ENCODE assay signal across 16 cellular contexts in genomic region chr7:33444501-33444900, GRCh38.
DNase-seq lines count a peak whose midpoint lies in the region; ATAC-seq and TF ChIP-seq lines count a peak whose summit lies in the region.
"Had no signal": no experiment of that assay in that cellular context is flagged by ENCODE, and none has a peak within 500 bp of the region (broad histone marks: within the 10 kb centered on the region; RNA-seq: fewer than 3 reads in every experiment).

No MANE protein-coding gene starts in this region.

- TF ChIP-seq CTCF in fibroblast of pulmonary artery (IDR thresholded peaks at IDR 0.05; ENCODE audit: low read length, missing control alignments) (no peak), psoas muscle (IDR thresholded peaks at IDR 0.05) (no peak), mesothelial cell of epicardium (IDR thresholded peaks at IDR 0.05; ENCODE audit: unreplicated experiment) (no peak)

- no peak overlapping the region for H3K27ac ChIP-seq in GM23248
- H3K27ac ChIP-seq in psoas muscle, result no peak overlapping the region
- H3K27ac ChIP-seq: BLaER1 treated with 17β-estradiol and CSF1 and Interleukin-3, amounts not matched to agents 10 nM and 100 nM had no signal

- WGBS in GM23248 (ENCODE audit: low coverage in 1 of 2, low lambda C conversion rate in 2 of 2, missing lambda C conversion rate in 2 of 2), 2 experiments, result 35 to 37% methylated on average over 4 of the region's 4 CpGs
- WGBS in psoas muscle, 3 donors, result 28 to 34% (median 31%) methylated on average over 4 of the region's 4 CpGs

- H3K27ac Mint-ChIP-seq in mesothelial cell of epicardium, result no peak overlapping the region
- H3K27ac Mint-ChIP-seq: activated naive CD8-positive, alpha-beta T cell treated with anti-CD3 and anti-CD28 coated beads, Interleukin-2, amount 50 U/mL, for 24 hours; activated T-helper 1 cell treated with anti-CD3 and anti-CD28 coated beads, Interleukin-12 subunit alpha, Interleukin-12 subunit beta, Interleukin-2, Interleukin-4 antibody, amounts not matched to agents 30 ng/mL and 10 ng/mL and 1 ng/mL, durations not matched to agents 14 hours and 24 hours and 36 hours; stimulated activated memory B cell treated with anti-CD40 and anti-IgM and Interleukin-4, amounts not matched to agents 10 μg/mL and 1 μg/mL and 100 μg/mL, for 72 hours; T-cell had no signal

- H3K27me3 ChIP-seq in GM23248 (replicated peaks; ENCODE audit: insufficient read depth) (no peaks in the 10 kb centered on the region), psoas muscle (ENCODE audit: insufficient read depth in 3 of 3, low read length in 2 of 3) (no peaks in the 10 kb centered on the region)
- H3K27me3 ChIP-seq: BLaER1 treated with 17β-estradiol and CSF1 and Interleukin-3, amounts not matched to agents 10 nM and 100 nM; spleen had no signal

- H3K9me3 ChIP-seq in GM23248 (ENCODE audit: low read depth) (no peaks in the 10 kb centered on the region), psoas muscle (no peaks in the 10 kb centered on the region)
- H3K9me3 ChIP-seq: BLaER1 treated with 17β-estradiol and CSF1 and Interleukin-3, amounts not matched to agents 10 nM and 100 nM; spleen had no signal

- intact Hi-C loops in psoas muscle (cut with DNase I), result no loop called here

- peaks cover 11% of the 10 kb centered on the region for H3K4me1 Mint-ChIP-seq in mesothelial cell of epicardium
- H3K4me1 Mint-ChIP-seq in activated T-cell treated with anti-CD3 and anti-CD28 coated beads, Interleukin-2, amount 50 U/mL, for 4 hours (ENCODE audit: low read depth), result peaks cover 7% of the 10 kb centered on the region

- no peak overlapping the region for H2AFZ ChIP-seq in GM23248

- no peak overlapping the region for H3K9ac ChIP-seq in GM23248
- H3K9ac ChIP-seq: BLaER1 treated with 17β-estradiol and CSF1 and Interleukin-3, amounts not matched to agents 10 nM and 100 nM had no signal

- no peaks in the 10 kb centered on the region for H3F3A ChIP-seq in GM23248 (ENCODE audit: insufficient read depth)

- H3K4me3 ChIP-seq in GM23248 (no peak overlapping the region), fibroblast of pulmonary artery (replicated peaks; ENCODE audit: low read depth, low read length) (no peak overlapping the region), psoas muscle (no peak overlapping the region)
- H3K4me3 ChIP-seq: BLaER1 treated with 17β-estradiol and CSF1 and Interleukin-3, amounts not matched to agents 10 nM and 100 nM; spleen had no signal

- H3K27me3 Mint-ChIP-seq in mesothelial cell of epicardium (ENCODE audit: low read depth), result no peaks in the 10 kb centered on the region
- H3K27me3 Mint-ChIP-seq in activated T-cell treated with anti-CD3 and anti-CD28 coated beads, Interleukin-2, amount 50 U/mL, for 4 hours (ENCODE audit: low read depth), result no peaks in the 10 kb centered on the region
- H3K27me3 Mint-ChIP-seq: activated naive CD8-positive, alpha-beta T cell treated with anti-CD3 and anti-CD28 coated beads, Interleukin-2, amount 50 U/mL, for 24 hours; stimulated activated memory B cell treated with anti-CD40 and anti-IgM and Interleukin-4, amounts not matched to agents 10 μg/mL and 1 μg/mL and 100 μg/mL, for 72 hours; T-cell had no signal

- peak; percentile 16 for DNase-seq in GM23248
- DNase-seq in NCI-H524 (lab: John Stamatoyannopoulos, UW), result peak; percentile 65 to 84
- peak; percentile 87 for DNase-seq in fibroblast of pulmonary artery (ENCODE audit: low read depth)
- DNase-seq in psoas muscle, result no peak
- DNase-seq in mesothelial cell of epicardium (ENCODE audit: low spot score in 2 of 2, unreplicated experiment in 2 of 2), result no peak
- no peak for DNase-seq in activated T-cell treated with anti-CD3 and anti-CD28 coated beads, Interleukin-2, amount 50 U/mL, for 4 hours
- no peak for DNase-seq in stimulated activated CD4-positive, alpha-beta T cell treated with anti-CD3 and anti-CD28 coated beads, Interleukin-1b, Interleukin-23, amount 100 ng/mL, for 48 hours
- DNase-seq: activated naive CD8-positive, alpha-beta T cell treated with anti-CD3 and anti-CD28 coated beads, Interleukin-2, amount 50 U/mL, for 24 hours; MV-4-11; nucleus accumbens; spleen; T-cell had no signal

- H3K36me3 Mint-ChIP-seq in mesothelial cell of epicardium, result no peaks in the 10 kb centered on the region
- H3K36me3 Mint-ChIP-seq in activated T-cell treated with anti-CD3 and anti-CD28 coated beads, Interleukin-2, amount 50 U/mL, for 4 hours (ENCODE audit: insufficient read depth), result no peaks in the 10 kb centered on the region

- H3K79me2 ChIP-seq in GM23248 (ENCODE audit: insufficient read depth), result no peaks in the 10 kb centered on the region

- H3K4me2 ChIP-seq in GM23248 (ENCODE audit: unreplicated experiment), result no peak overlapping the region
- H3K4me2 ChIP-seq: BLaER1 treated with 17β-estradiol and CSF1 and Interleukin-3, amounts not matched to agents 10 nM and 100 nM had no signal

- no peak overlapping the region for H3K4me3 Mint-ChIP-seq in mesothelial cell of epicardium
- H3K4me3 Mint-ChIP-seq in activated T-cell treated with anti-CD3 and anti-CD28 coated beads, Interleukin-2, amount 50 U/mL, for 4 hours, result no peak overlapping the region
- H3K4me3 Mint-ChIP-seq: activated naive CD8-positive, alpha-beta T cell treated with anti-CD3 and anti-CD28 coated beads, Interleukin-2, amount 50 U/mL, for 24 hours; activated T-helper 1 cell treated with anti-CD3 and anti-CD28 coated beads, Interleukin-12 subunit alpha, Interleukin-12 subunit beta, Interleukin-2, Interleukin-4 antibody, amounts not matched to agents 30 ng/mL and 10 ng/mL and 1 ng/mL, durations not matched to agents 14 hours and 24 hours and 36 hours; stimulated activated memory B cell treated with anti-CD40 and anti-IgM and Interleukin-4, amounts not matched to agents 10 μg/mL and 1 μg/mL and 100 μg/mL, for 72 hours; T-cell had no signal

- H3K9me3 Mint-ChIP-seq in mesothelial cell of epicardium, result no peaks in the 10 kb centered on the region
- no peaks in the 10 kb centered on the region for H3K9me3 Mint-ChIP-seq in activated T-cell treated with anti-CD3 and anti-CD28 coated beads, Interleukin-2, amount 50 U/mL, for 4 hours
- H3K9me3 Mint-ChIP-seq: activated naive CD8-positive, alpha-beta T cell treated with anti-CD3 and anti-CD28 coated beads, Interleukin-2, amount 50 U/mL, for 24 hours; activated T-helper 1 cell treated with anti-CD3 and anti-CD28 coated beads, Interleukin-12 subunit alpha, Interleukin-12 subunit beta, Interleukin-2, Interleukin-4 antibody, amounts not matched to agents 30 ng/mL and 10 ng/mL and 1 ng/mL, durations not matched to agents 14 hours and 24 hours and 36 hours; stimulated activated memory B cell treated with anti-CD40 and anti-IgM and Interleukin-4, amounts not matched to agents 10 μg/mL and 1 μg/mL and 100 μg/mL, for 72 hours had no signal

- H3K4me1 ChIP-seq in GM23248 (ENCODE audit: insufficient read depth), result no peaks in the 10 kb centered on the region
- peaks cover 10% of the 10 kb centered on the region for H3K4me1 ChIP-seq in psoas muscle

- no peaks in the 10 kb centered on the region for H3K36me3 ChIP-seq in GM23248 (ENCODE audit: low read depth)
- no peaks in the 10 kb centered on the region for H3K36me3 ChIP-seq in psoas muscle (ENCODE audit: insufficient read depth in 1 of 2, low read depth in 1 of 2)
- H3K36me3 ChIP-seq: BLaER1 treated with 17β-estradiol and CSF1 and Interleukin-3, amounts not matched to agents 10 nM and 100 nM; spleen had no signal

- H3K9me2 ChIP-seq in GM23248 (ENCODE audit: insufficient read depth), result no peaks in the 10 kb centered on the region

- in situ Hi-C loops in GM23248 (cut with MboI), result no loop called here

- peak; percentile 40 to 93 (median 62) for ATAC-seq in psoas muscle
- ATAC-seq in activated CD4-positive, CD25-positive, alpha-beta regulatory T cell treated with anti-CD3 and anti-CD28 coated beads, Interleukin-2, amount 50 U/mL, for 24 hours, result no peak
- no peak for ATAC-seq in activated T-cell treated with anti-CD3 and anti-CD28 coated beads, Interleukin-2, amount 50 U/mL, for 4 hours
- ATAC-seq: activated naive CD8-positive, alpha-beta T cell treated with anti-CD3 and anti-CD28 coated beads, Interleukin-2, amount 50 U/mL, for 24 hours; stimulated activated memory B cell treated with anti-CD40 and anti-IgM and Interleukin-4, amounts not matched to agents 10 μg/mL and 1 μg/mL and 100 μg/mL, for 72 hours; T-cell had no signal

- no peaks in the 10 kb centered on the region for H4K20me1 ChIP-seq in GM23248 (ENCODE audit: insufficient read depth)

Comparison
In these comparisons a context has a peak if more than half of its experiments do, and no peak if none do; other contexts are left out.
1. DNase-seq: peak in GM23248 (single experiment), NCI-H524 (2 of 2) and fibroblast of pulmonary artery (single experiment); none in psoas muscle (0 of 2), mesothelial cell of epicardium (0 of 2), activated T-cell treated with anti-CD3 and anti-CD28 coated beads, Interleukin-2, amount 50 U/mL, for 4 hours (single experiment) and stimulated activated CD4-positive, alpha-beta T cell treated with anti-CD3 and anti-CD28 coated beads, Interleukin-1b, Interleukin-23, amount 100 ng/mL, for 48 hours (single experiment).
2. ATAC-seq: peak in psoas muscle (4 of 4); none in activated CD4-positive, CD25-positive, alpha-beta regulatory T cell treated with anti-CD3 and anti-CD28 coated beads, Interleukin-2, amount 50 U/mL, for 24 hours (0 of 2) and activated T-cell treated with anti-CD3 and anti-CD28 coated beads, Interleukin-2, amount 50 U/mL, for 4 hours (0 of 2).